ENCODE assay signal across 9 cellular contexts in the genomic region with DNA sequence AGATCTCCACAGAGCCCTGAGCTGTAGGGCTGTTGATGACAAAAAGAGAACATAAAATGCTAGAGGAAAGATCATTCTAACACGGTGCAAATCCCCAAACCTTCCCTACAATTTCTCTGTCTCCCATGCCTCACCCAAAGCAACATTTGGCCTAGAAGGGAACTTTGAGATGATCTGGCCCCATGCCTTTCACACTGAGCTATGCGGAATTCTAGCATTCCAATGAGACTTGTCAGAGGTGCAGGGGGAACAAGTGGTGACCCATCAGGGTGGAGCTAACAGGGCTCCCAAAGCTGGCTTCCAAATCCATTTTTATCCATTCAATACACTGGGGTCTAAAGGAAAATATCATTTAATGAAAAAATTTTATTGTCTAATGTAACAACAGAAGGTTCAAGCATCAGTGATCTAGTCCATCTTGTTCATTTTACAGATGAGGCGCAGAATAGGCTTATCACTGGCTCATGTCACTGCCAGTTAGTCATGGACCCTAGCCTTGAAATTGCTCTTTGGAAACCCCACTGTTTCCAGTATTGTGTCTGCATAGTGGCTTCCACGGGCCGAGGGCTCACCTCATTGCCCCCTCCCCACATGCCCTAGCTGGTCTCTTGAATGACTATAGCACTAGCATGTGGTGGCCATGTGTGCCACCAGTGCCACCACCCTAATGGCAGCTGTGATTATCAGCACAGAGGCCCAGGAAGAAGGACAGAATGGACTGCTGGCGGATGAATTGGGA.
DNase-seq lines count a peak whose midpoint lies in the region; ATAC-seq and TF ChIP-seq lines count a peak whose summit lies in the region.
"Had no signal": no experiment of that assay in that cellular context is flagged by ENCODE, and none has a peak within 500 bp of the region (broad histone marks: within the 10 kb centered on the region; RNA-seq: fewer than 3 reads in every experiment).

No MANE protein-coding gene starts in this region.

- no peak for ATAC-seq in GM21619 (IDR thresholded peaks at IDR 0.05; ENCODE audit: unreplicated experiment)

- TF ChIP-seq EP300 in sigmoid colon (IDR thresholded peaks at IDR 0.05), result no peak

- no peak overlapping the region for H3K4me3 ChIP-seq in cardiac muscle cell
- H3K4me3 ChIP-seq in sigmoid colon, result no peak overlapping the region

- H3K9me3 ChIP-seq in cardiac muscle cell (ENCODE audit: low read depth) (no peaks in the 10 kb centered on the region), sigmoid colon (no peaks in the 10 kb centered on the region)

- peak overlapping the region; percentile 48 for H3K27ac ChIP-seq in VCaP
- H3K27ac ChIP-seq in cardiac muscle cell, result peak overlapping the region; percentile 77
- H3K27ac ChIP-seq in sigmoid colon, result peak overlapping the region; percentile 78 to 82 (median 80)

- TF ChIP-seq POLR2A in sigmoid colon (IDR thresholded peaks at IDR 0.05), result no peak

- peaks cover 65% of the 10 kb centered on the region for H3K4me1 ChIP-seq in cardiac muscle cell (ENCODE audit: low read depth)
- H3K4me1 ChIP-seq in sigmoid colon, result peaks cover 0 to 72% (median 61%) of the 10 kb centered on the region in 4 donors

- WGBS in sigmoid colon, 2 donors, result 84 to 87% methylated on average over 6 of the region's 6 CpGs

- H3K27me3 ChIP-seq in cardiac muscle cell (no peaks in the 10 kb centered on the region), sigmoid colon (no peaks in the 10 kb centered on the region)

- TF ChIP-seq CTCF in VCaP (conservative IDR thresholded peaks at IDR 0.05) (no peak), cardiac muscle cell (IDR thresholded peaks at IDR 0.05; ENCODE audit: low read depth, low read length) (no peak), sigmoid colon (IDR thresholded peaks at IDR 0.05) (no peak)

- intact Hi-C loops in sigmoid colon (cut with DNase I), result no loop called here

- DNase-seq in GM04504 (ENCODE audit: low read depth) (peak; percentile 62), cardiac muscle cell (ENCODE audit: low read depth in 1 of 2, low spot score in 1 of 2) (peak; percentile 40 to 85), sigmoid colon (peak; percentile 80), mucosa of gallbladder (ENCODE audit: low spot score) (no peak)
- no peak for DNase-seq in stimulated activated CD4-positive, alpha-beta T cell treated with anti-CD3 and anti-CD28 coated beads, Interleukin-15, amount 100 ng/mL, for 24 hours
- DNase-seq in stimulated activated CD4-positive, alpha-beta T cell treated with anti-CD3 and anti-CD28 coated beads, Interleukin-4, amount 100 ng/mL, for 24 hours, result no peak
- DNase-seq: anterior cingulate cortex had no signal

- H3K36me3 ChIP-seq in cardiac muscle cell (no peaks in the 10 kb centered on the region), sigmoid colon (no peaks in the 10 kb centered on the region)

Comparison
In these comparisons a context has a peak if more than half of its experiments do, and no peak if none do; other contexts are left out.
1. DNase-seq: peak in GM04504 (single experiment), cardiac muscle cell (2 of 2) and sigmoid colon (single experiment); none in stimulated activated CD4-positive, alpha-beta T cell treated with anti-CD3 and anti-CD28 coated beads, Interleukin-15, amount 100 ng/mL, for 24 hours (single experiment), mucosa of gallbladder (single experiment) and stimulated activated CD4-positive, alpha-beta T cell treated with anti-CD3 and anti-CD28 coated beads, Interleukin-4, amount 100 ng/mL, for 24 hours (single experiment).
2. Peak in every context shown above with its lines, with median percentiles within 50 percentile points of each other: H3K27ac ChIP-seq.